ENCODE assay signal across 9 cellular contexts in the genomic region with DNA sequence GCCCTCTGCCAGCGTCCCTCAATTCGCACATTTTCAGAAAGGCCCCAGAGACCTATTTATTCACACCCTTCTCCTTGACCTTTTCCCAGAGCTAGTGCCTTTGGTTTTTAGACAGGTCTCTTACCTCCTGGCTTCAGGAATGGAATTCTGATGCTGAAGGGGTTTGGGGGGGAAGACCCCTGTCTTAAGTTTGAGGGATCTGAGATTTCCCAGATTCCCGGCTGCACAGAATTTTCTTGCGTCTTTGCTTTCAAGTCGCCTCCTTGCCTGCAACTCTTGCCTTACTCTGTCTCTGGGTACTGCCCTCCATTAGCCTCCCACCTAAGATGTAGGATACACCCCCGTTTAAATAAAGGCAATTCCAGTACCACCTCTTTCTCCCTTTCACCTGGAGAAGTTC. TPM values are rescaled to one million over a fixed set of nuclear protein-coding genes. Genes with fewer than 3 reads are reported as not detected.
DNase-seq lines count a peak whose midpoint lies in the region; ATAC-seq, FAIRE-seq and TF ChIP-seq lines count a peak whose summit lies in the region.
"Had no signal": no experiment of that assay in that cellular context is flagged by ENCODE, and none has a peak within 500 bp of the region (broad histone marks: within the 10 kb centered on the region; RNA-seq: fewer than 3 reads in every experiment).

No MANE protein-coding gene starts in this region.

- H3K4me1 Mint-ChIP-seq in astrocyte (ENCODE audit: low read depth, unreplicated experiment) (peaks cover 29% of the 10 kb centered on the region), memory B cell (peaks cover 26% of the 10 kb centered on the region)

- H3K27ac ChIP-seq in cardiac muscle cell (no peak overlapping the region), astrocyte (ENCODE audit: low read depth, low read length) (no peak overlapping the region), upper lobe of left lung (peak overlapping the region; percentile 61 to 88 (median 82))
- H3K27ac ChIP-seq: BLaER1 treated with 17β-estradiol and CSF1 and Interleukin-3, amounts not matched to agents 10 nM and 100 nM had no signal

- intact Hi-C loops in left cardiac atrium (cut with DNase I), result no loop called here

- WGBS in upper lobe of left lung, 2 donors, result 31 to 43% methylated on average over 6 of the region's 6 CpGs

- peak overlapping the region; percentile 92 for H3K4me2 ChIP-seq in astrocyte (ENCODE audit: low read length)
- H3K4me2 ChIP-seq: BLaER1 treated with 17β-estradiol and CSF1 and Interleukin-3, amounts not matched to agents 10 nM and 100 nM had no signal

- H3K9ac ChIP-seq in astrocyte (ENCODE audit: low read length), result peak overlapping the region; percentile 63
- H3K9ac ChIP-seq: BLaER1 treated with 17β-estradiol and CSF1 and Interleukin-3, amounts not matched to agents 10 nM and 100 nM had no signal

- H3K4me3 ChIP-seq in cardiac muscle cell, result peak overlapping the region; percentile 59
- H3K4me3 ChIP-seq in astrocyte (ENCODE audit: insufficient read depth, low read depth, low read length), result no peak overlapping the region
- peak overlapping the region; percentile 6 to 60 (median 54) for H3K4me3 ChIP-seq in upper lobe of left lung
- H3K4me3 ChIP-seq: BLaER1 treated with 17β-estradiol and CSF1 and Interleukin-3, amounts not matched to agents 10 nM and 100 nM had no signal

- H3K4me1 ChIP-seq in cardiac muscle cell (ENCODE audit: low read depth), result peaks cover 25% of the 10 kb centered on the region
- peaks cover 17% of the 10 kb centered on the region for H3K4me1 ChIP-seq in astrocyte (ENCODE audit: insufficient read depth, low read length)
- peaks cover 43 to 88% (median 60%) of the 10 kb centered on the region in 4 donors for H3K4me1 ChIP-seq in upper lobe of left lung

- H3K9me3 Mint-ChIP-seq in astrocyte (ENCODE audit: unreplicated experiment) (no peaks in the 10 kb centered on the region), memory B cell (no peaks in the 10 kb centered on the region)

- FAIRE-seq in astrocyte (lab: Jason Lieb, UNC), result no peak

- H3K36me3 Mint-ChIP-seq in astrocyte (ENCODE audit: low read depth, unreplicated experiment), result peaks cover 8% of the 10 kb centered on the region
- H3K36me3 Mint-ChIP-seq in memory B cell, result peaks cover 1% of the 10 kb centered on the region

- H3K4me3 Mint-ChIP-seq in astrocyte (ENCODE audit: unreplicated experiment), result peak overlapping the region; percentile 99
- H3K4me3 Mint-ChIP-seq in memory B cell, result peak overlapping the region; percentile 65

- H3K27me3 Mint-ChIP-seq in astrocyte (ENCODE audit: low read depth, unreplicated experiment) (peaks cover 37% of the 10 kb centered on the region), memory B cell (peaks cover 19% of the 10 kb centered on the region)

- H3K27ac Mint-ChIP-seq in astrocyte (ENCODE audit: unreplicated experiment), result peak overlapping the region; percentile 93
- peak overlapping the region; percentile 22 for H3K27ac Mint-ChIP-seq in memory B cell

- H3K36me3 ChIP-seq in cardiac muscle cell (no peaks in the 10 kb centered on the region), astrocyte (ENCODE audit: insufficient read depth, low read length) (no peaks in the 10 kb centered on the region), upper lobe of left lung (no peaks in the 10 kb centered on the region)
- H3K36me3 ChIP-seq: BLaER1 treated with 17β-estradiol and CSF1 and Interleukin-3, amounts not matched to agents 10 nM and 100 nM had no signal

- no peak for TF ChIP-seq POLR2A in upper lobe of left lung (IDR thresholded peaks at IDR 0.05)

- H3K27me3 ChIP-seq in cardiac muscle cell (peaks cover 63% of the 10 kb centered on the region), astrocyte (ENCODE audit: insufficient read depth, low read length) (peaks cover 50% of the 10 kb centered on the region), upper lobe of left lung (peaks cover 0 to 64% (median 31%) of the 10 kb centered on the region in 4 donors)

- no peak overlapping the region for H2AFZ ChIP-seq in astrocyte (ENCODE audit: low read depth, low read length)

- TF ChIP-seq EP300 in upper lobe of left lung (IDR thresholded peaks at IDR 0.05), result no peak

- no peaks in the 10 kb centered on the region for H3K79me2 ChIP-seq in astrocyte (ENCODE audit: insufficient read depth, low read length)

- DNase-seq in cardiac muscle cell (ENCODE audit: low read depth in 1 of 2, low spot score in 1 of 2), result no peak
- DNase-seq in left cardiac atrium, result no peak
- DNase-seq in astrocyte (ENCODE audit: low read depth), result no peak
- no peak for DNase-seq in memory B cell (ENCODE audit: low spot score in 2 of 2)
- no peak for DNase-seq in upper lobe of left lung
- no peak for DNase-seq in NCI-H2107 (lab: John Stamatoyannopoulos, UW)
- DNase-seq in GM19238 (ENCODE audit: insufficient read length, low spot score), result no peak
- no peak for DNase-seq in NCI-H2171 treated with DMSO at 0.1 percent for 48 hours (lab: John Stamatoyannopoulos, UW)

- H3K9me3 ChIP-seq in cardiac muscle cell (ENCODE audit: low read depth) (no peaks in the 10 kb centered on the region), astrocyte (ENCODE audit: insufficient read depth, low read depth, low read length) (no peaks in the 10 kb centered on the region), upper lobe of left lung (no peaks in the 10 kb centered on the region)

- no peak for TF ChIP-seq CTCF in cardiac muscle cell (IDR thresholded peaks at IDR 0.05; ENCODE audit: low read depth, low read length)
- no peak for TF ChIP-seq CTCF in astrocyte (IDR thresholded peaks at IDR 0.05; ENCODE audit: insufficient read depth, low read depth, low read length)
- no peak for TF ChIP-seq CTCF in upper lobe of left lung (IDR thresholded peaks at IDR 0.05)

- peaks cover 4% of the 10 kb centered on the region for H4K20me1 ChIP-seq in astrocyte (ENCODE audit: insufficient read depth, low read length)

- ATAC-seq in left cardiac atrium (no peak), memory B cell (ENCODE audit: low read depth) (no peak), upper lobe of left lung (ENCODE audit: low FRiP score in 2 of 2) (no peak)

RNA-seq across cellular contexts. Expression of gene GATA3, which starts 1.9 kb away (rescaled TPM):
- total RNA-seq in cardiac muscle cell (2.1 and 3.4 TPM in 2 replicates), left cardiac atrium (1 to 10 TPM; 1.9 to 2.1 TPM), astrocyte (11.8 and 17.6 TPM in 2 replicates), upper lobe of left lung (1 to 10 TPM in 4 of 6 donors, under 1 TPM in 2; 0.22 to 6.3 (median 2.7) TPM)
- 4.4 and 11.4 TPM in 2 replicates for polyA plus RNA-seq in cardiac muscle cell

Comparison
In these comparisons a context has a peak if more than half of its experiments do, and no peak if none do; other contexts are left out.
1. H3K27ac ChIP-seq: peak in upper lobe of left lung (4 of 4); none in cardiac muscle cell (single experiment) and astrocyte (single experiment).